ENCODE assay signal across 13 cellular contexts in the genomic region with DNA sequence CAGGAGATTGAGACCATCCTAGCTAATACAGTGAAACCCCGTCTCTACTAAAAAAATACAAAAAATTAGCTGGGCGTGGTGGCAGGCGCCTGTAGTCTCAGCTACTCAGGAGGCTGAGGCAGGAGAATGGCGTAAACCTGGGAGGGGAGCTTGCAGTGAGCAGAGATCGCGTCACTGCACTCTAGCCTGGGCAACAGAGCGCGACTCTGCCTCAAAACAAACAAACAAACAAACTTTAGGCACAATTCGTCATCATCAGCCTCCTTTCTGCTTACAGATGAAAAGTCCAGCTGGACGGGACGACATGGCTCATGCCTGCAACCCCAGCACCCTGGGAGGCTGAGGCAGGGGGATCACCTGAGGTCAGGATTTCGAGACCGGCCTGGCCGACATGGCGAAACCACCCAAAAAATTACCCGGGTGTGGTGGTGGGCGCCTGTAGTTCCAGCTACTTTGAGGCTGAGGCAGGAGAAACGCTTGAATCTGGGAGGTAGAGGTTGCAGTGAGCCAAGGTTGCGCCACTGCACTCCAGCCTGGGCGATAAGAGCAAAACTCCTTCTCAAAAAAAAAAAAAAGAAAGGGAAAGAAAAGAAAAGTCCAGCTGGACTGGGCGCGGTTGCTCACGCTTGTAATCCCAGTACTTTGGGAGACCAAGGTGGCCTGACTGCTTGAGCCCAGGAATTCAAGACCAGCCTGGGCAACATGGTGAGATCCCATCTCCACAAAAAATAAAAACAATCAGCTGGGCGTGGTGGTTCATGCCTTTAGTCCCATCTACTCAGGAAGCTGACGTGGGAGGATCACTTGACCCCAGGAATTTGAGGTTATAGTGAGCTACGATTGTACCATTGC. TPM values are rescaled to one million over a fixed set of nuclear protein-coding genes. Genes with fewer than 3 reads are reported as not detected.
DNase-seq lines count a peak whose midpoint lies in the region; ATAC-seq and TF ChIP-seq lines count a peak whose summit lies in the region.
"Had no signal": no experiment of that assay in that cellular context is flagged by ENCODE, and none has a peak within 500 bp of the region (broad histone marks: within the 10 kb centered on the region; RNA-seq: fewer than 3 reads in every experiment).

No MANE protein-coding gene starts in this region.

- H3K4me3 ChIP-seq in Panc1 (ENCODE audit: low read depth in 2 of 2, low read length in 2 of 2) (peak overlapping the region in 1 of 2 experiments; percentile 55; a peak in 2 of 4 replicates), left lung (no peak overlapping the region), upper lobe of left lung (peak overlapping the region in 1 of 4 donors; percentile 59)

- in situ Hi-C loops in Panc1 (cut with HindIII; ENCODE audit: low pct_unique_long_range_greater_than_20kb, low sequenced_read_pairs): no loop called here

- WGBS in upper lobe of left lung, 2 donors: 74 to 79% methylated on average over 26 of the region's 26 CpGs

- H3K27ac Mint-ChIP-seq in activated CD4-positive, alpha-beta T cell treated with anti-CD3 and anti-CD28 coated beads, Interleukin-2, amount 10 ng/mL, durations not matched to agents 7 days and 5 days: no peak overlapping the region
- H3K27ac Mint-ChIP-seq: activated naive CD8-positive, alpha-beta T cell treated with anti-CD3 and anti-CD28 coated beads, Interleukin-2, amount 10 ng/mL, durations not matched to agents 7 days and 5 days; T-cell had no signal

- H3K27ac ChIP-seq in Panc1 (ENCODE audit: low read length) (peak overlapping the region; percentile 8; the same call in 1 of the 2 replicates), left lung (peak overlapping the region in 1 of 2 donors; percentile 53), upper lobe of left lung (peak overlapping the region; percentile 64 to 76 (median 69))
- H3K27ac ChIP-seq: tibial artery had no signal

- no peaks in the 10 kb centered on the region for H3K27me3 ChIP-seq in Panc1 (ENCODE audit: control insufficient read depth, insufficient read depth, low read length)
- peaks cover 0 to 29% of the 10 kb centered on the region in 2 donors for H3K27me3 ChIP-seq in left lung
- H3K27me3 ChIP-seq in upper lobe of left lung: no peaks in the 10 kb centered on the region

- TF ChIP-seq POLR2A in upper lobe of left lung (IDR thresholded peaks at IDR 0.05): no peak

- H3K4me1 ChIP-seq in Panc1 (ENCODE audit: control insufficient read depth, insufficient read depth, low read length): peaks cover 15% of the 10 kb centered on the region
- peaks cover 0 to 21% of the 10 kb centered on the region in 2 donors for H3K4me1 ChIP-seq in left lung
- peaks cover 18 to 36% (median 25%) of the 10 kb centered on the region in 4 donors for H3K4me1 ChIP-seq in upper lobe of left lung

- no peak for TF ChIP-seq EP300 in upper lobe of left lung (IDR thresholded peaks at IDR 0.05)

- H3K9me3 Mint-ChIP-seq in activated CD4-positive, alpha-beta T cell treated with anti-CD3 and anti-CD28 coated beads, Interleukin-2, amount 10 ng/mL, durations not matched to agents 7 days and 5 days: no peaks in the 10 kb centered on the region
- H3K9me3 Mint-ChIP-seq: activated naive CD8-positive, alpha-beta T cell treated with anti-CD3 and anti-CD28 coated beads, Interleukin-2, amount 10 ng/mL, durations not matched to agents 7 days and 5 days; CD8-positive, alpha-beta memory T cell; T-cell had no signal

- no peak for DNase-seq in activated CD4-positive, alpha-beta T cell treated with anti-CD3 and anti-CD28 coated beads, Interleukin-2, amount 10 ng/mL, durations not matched to agents 7 days and 5 days
- no peak for DNase-seq in activated CD4-positive, alpha-beta T cell treated with anti-CD3 and anti-CD28 coated beads, Interleukin-2, amount 50 U/mL, for 48 hours
- no peak for DNase-seq in Panc1 (ENCODE audit: low read depth, low spot score)
- no peak for DNase-seq in left lung
- DNase-seq in upper lobe of left lung: peak in 1 of 2 donors; percentile 58
- DNase-seq in DMS79 (lab: John Stamatoyannopoulos, UW): no peak
- no peak for DNase-seq in GDM1 (lab: John Stamatoyannopoulos, UW)
- no peak for DNase-seq in T-helper 9 cell
- DNase-seq: activated CD4-positive, alpha-beta T cell treated with anti-CD3 and anti-CD28 coated beads for 1 hour; activated naive CD8-positive, alpha-beta T cell treated with anti-CD3 and anti-CD28 coated beads, Interleukin-2, amount 10 ng/mL, durations not matched to agents 7 days and 5 days; T-cell; tibial artery had no signal

- CTCF ChIA-PET in activated CD4-positive, alpha-beta T cell treated with anti-CD3 and anti-CD28 coated beads, Interleukin-2, amount 10 ng/mL, durations not matched to agents 7 days and 5 days (lab: Charles Lee): interaction anchor here (0.6 to 1.9 kb wide), 5 partner anchors 11 to 109 kb away, joined by 3 to 10 read pairs (median 3); no protein-coding TSS in a partner anchor
- CTCF ChIA-PET in Panc1 (lab: Charles Lee): no interaction called here

- no peak for TF ChIP-seq CTCF in Panc1 (IDR thresholded peaks at IDR 0.05)
- TF ChIP-seq CTCF in left lung (IDR thresholded peaks at IDR 0.05): no peak
- no peak for TF ChIP-seq CTCF in upper lobe of left lung (IDR thresholded peaks at IDR 0.05)

- H3K4me1 Mint-ChIP-seq in activated CD4-positive, alpha-beta T cell treated with anti-CD3 and anti-CD28 coated beads, Interleukin-2, amount 10 ng/mL, durations not matched to agents 7 days and 5 days: peaks cover 6% of the 10 kb centered on the region

- no peaks in the 10 kb centered on the region for H3K9me3 ChIP-seq in Panc1 (ENCODE audit: control insufficient read depth, insufficient read depth, low read depth, low read length)
- no peaks in the 10 kb centered on the region for H3K9me3 ChIP-seq in left lung
- H3K9me3 ChIP-seq in upper lobe of left lung: no peaks in the 10 kb centered on the region
- H3K9me3 ChIP-seq: tibial artery had no signal

- H3K36me3 ChIP-seq in Panc1 (ENCODE audit: control insufficient read depth, insufficient read depth, low read length): no peaks in the 10 kb centered on the region; the same call in 1 of the 2 replicates
- no peaks in the 10 kb centered on the region for H3K36me3 ChIP-seq in left lung
- no peaks in the 10 kb centered on the region for H3K36me3 ChIP-seq in upper lobe of left lung
- H3K36me3 ChIP-seq: tibial artery had no signal

- H3K36me3 Mint-ChIP-seq in activated CD4-positive, alpha-beta T cell treated with anti-CD3 and anti-CD28 coated beads, Interleukin-2, amount 10 ng/mL, durations not matched to agents 7 days and 5 days (ENCODE audit: low read depth): no peaks in the 10 kb centered on the region
- H3K36me3 Mint-ChIP-seq: activated naive CD8-positive, alpha-beta T cell treated with anti-CD3 and anti-CD28 coated beads, Interleukin-2, amount 10 ng/mL, durations not matched to agents 7 days and 5 days; T-cell had no signal

- peaks cover 20% of the 10 kb centered on the region for H3K27me3 Mint-ChIP-seq in activated CD4-positive, alpha-beta T cell treated with anti-CD3 and anti-CD28 coated beads, Interleukin-2, amount 10 ng/mL, durations not matched to agents 7 days and 5 days

- no TSS peak for BruUV-seq in Panc1 (replicated peaks; lab: Mats Ljungman, UMichigan)

- H3K4me3 Mint-ChIP-seq in activated CD4-positive, alpha-beta T cell treated with anti-CD3 and anti-CD28 coated beads, Interleukin-2, amount 10 ng/mL, durations not matched to agents 7 days and 5 days: peak overlapping the region; percentile 4

- POLR2A ChIA-PET in activated CD4-positive, alpha-beta T cell treated with anti-CD3 and anti-CD28 coated beads, Interleukin-2, amount 10 ng/mL, durations not matched to agents 7 days and 5 days (lab: Charles Lee): no interaction called here
- POLR2A ChIA-PET in Panc1 (lab: Charles Lee): no interaction called here

- no peak for ATAC-seq in Panc1
- ATAC-seq in left lung: peak; percentile 23
- no peak for ATAC-seq in upper lobe of left lung (ENCODE audit: low FRiP score in 2 of 2)
- ATAC-seq: T-cell had no signal

- intact Hi-C loops in Panc1 (cut with micrococcal nuclease; ENCODE audit: unreplicated experiment): no loop called here
- intact Hi-C loops in left lung (cut with DNase I): no loop called here

RNA-seq across cellular contexts. Expression of a gene that starts 1.5 kb away (rescaled TPM):
- total RNA-seq in activated CD4-positive, alpha-beta T cell treated with anti-CD3 and anti-CD28 coated beads, Interleukin-2, amount 10 ng/mL, durations not matched to agents 7 days and 5 days: 1 to 10 TPM; 1.1 to 1.8 TPM
- total RNA-seq in Panc1 (2021; ENCODE audit: unreplicated experiment) (21.7 TPM), left lung (10 to 100 TPM in 1 of 2 donors, 1 to 10 TPM in 1; 9.1 to 12.3 TPM), upper lobe of left lung (10 to 100 TPM in 4 of 6 donors, 1 to 10 TPM in 2; 6.1 to 52.4 (median 14.7) TPM)
- polyA plus RNA-seq in Panc1 (2012; ENCODE audit: insufficient read length): 24.5 TPM

RNA-seq across cellular contexts. Expression of a gene that starts 10.3 kb away (rescaled TPM):
- 100 to 1,000 TPM in 1 of 2 experiments, 10 to 100 TPM in 1; 97.1 to 111 TPM for total RNA-seq in activated CD4-positive, alpha-beta T cell treated with anti-CD3 and anti-CD28 coated beads, Interleukin-2, amount 10 ng/mL, durations not matched to agents 7 days and 5 days
- 56.8 TPM for total RNA-seq in Panc1 (2021; ENCODE audit: unreplicated experiment)
- 21.1 TPM for polyA plus RNA-seq in Panc1 (2012; ENCODE audit: insufficient read length)
- 10 to 100 TPM; 17.1 to 25.9 TPM for total RNA-seq in left lung
- total RNA-seq in upper lobe of left lung: 10 to 100 TPM in 4 of 6 donors, 1 to 10 TPM in 2; 5.5 to 25.1 (median 12.1) TPM

RNA-seq across cellular contexts. Expression of a gene that starts 46.6 kb away (rescaled TPM):
- total RNA-seq in activated CD4-positive, alpha-beta T cell treated with anti-CD3 and anti-CD28 coated beads, Interleukin-2, amount 10 ng/mL, durations not matched to agents 7 days and 5 days: 100 to 1,000 TPM; 148 to 168 TPM
- total RNA-seq in Panc1 (2021; ENCODE audit: unreplicated experiment) (144 TPM), left lung (100 to 1,000 TPM; 148 to 165 TPM), upper lobe of left lung (1,000 to 10,000 TPM in 1 of 6 donors, 100 to 1,000 TPM in 5; 132 to 1,060 (median 211) TPM)
- polyA plus RNA-seq in Panc1 (2012; ENCODE audit: insufficient read length): 163 TPM
